Comparison of ENCODE assay signal across 1 cellular context in genomic region chr6:12570461-12571030, GRCh38.
TF ChIP-seq lines count a peak whose summit lies in the region.

No MANE protein-coding gene starts in this region.

TF ChIP-seq in IMR-90, 13 proteins besides CTCF, POLR2A, EP300 and RAD21 (continued from another document):
- TF ChIP-seq FOS (IDR thresholded peaks at IDR 0.05; ENCODE audit: low read depth, low read length) (no peak), CHD1 (IDR thresholded peaks at IDR 0.05; ENCODE audit: low read depth, low read length) (no peak), RCOR1 (IDR thresholded peaks at IDR 0.05; ENCODE audit: insufficient replicate concordance, low read length) (no peak), RFX5 (IDR thresholded peaks at IDR 0.05; ENCODE audit: low read depth, low read length) (no peak)
